In the genomic region with DNA sequence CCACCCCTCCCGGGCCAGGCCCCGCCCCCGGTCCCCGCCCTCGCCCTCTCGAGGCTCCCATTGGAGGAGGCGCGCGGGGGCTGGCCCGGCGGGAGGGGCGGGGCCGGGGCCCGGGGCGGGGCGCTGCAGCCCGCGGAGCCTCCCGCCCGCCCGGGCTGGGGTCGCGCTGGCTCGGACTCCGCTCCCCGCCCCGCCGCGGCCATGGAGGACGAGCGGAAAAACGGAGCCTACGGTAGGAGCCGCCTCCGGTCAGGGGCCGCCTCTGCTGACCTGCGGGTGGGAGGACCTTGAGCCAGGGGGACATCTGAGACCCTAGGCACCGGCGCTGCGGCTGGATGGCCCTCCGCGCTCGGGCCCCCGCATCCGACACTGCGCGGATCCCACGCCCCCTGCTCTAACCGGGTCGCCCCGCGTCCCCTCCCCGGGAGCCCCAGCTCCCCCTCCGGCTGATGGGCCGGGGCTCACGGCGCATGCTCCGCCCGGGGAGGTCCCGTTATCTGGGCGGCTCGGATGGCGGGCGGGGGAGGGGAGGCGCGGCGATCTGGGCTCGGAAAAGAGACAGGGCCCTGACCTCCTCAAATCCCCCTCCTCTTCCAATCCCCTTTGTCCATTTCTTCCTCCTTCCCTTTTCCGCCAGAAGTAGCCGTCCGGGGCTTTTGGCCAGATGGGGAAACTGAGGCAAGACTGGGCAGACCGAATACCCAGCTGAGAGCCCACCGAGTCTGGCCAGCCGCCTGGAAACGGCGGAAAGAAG, we compare ENCODE assay signal across 1 cellular context.
TF ChIP-seq lines count a peak whose summit lies in the region.

No MANE protein-coding gene starts in this region.

TF ChIP-seq in SK-N-SH treated with all-trans-retinoic acid at 6 μM for 48 hours, 23 proteins besides CTCF, POLR2A, EP300 and RAD21 (continued from another document):
- no peak for TF ChIP-seq PATZ1 (CRISPR knock-in tag; IDR thresholded peaks at IDR 0.05; ENCODE audit: borderline replicate concordance)
- TF ChIP-seq GLIS3 (CRISPR knock-in tag; IDR thresholded peaks at IDR 0.05): no peak
- TF ChIP-seq ZNF70 (CRISPR knock-in tag; IDR thresholded peaks at IDR 0.05): no peak
- TF ChIP-seq ESRRG (CRISPR knock-in tag; IDR thresholded peaks at IDR 0.05): no peak
TF ChIP-seq in SK-N-SH treated with all-trans-retinoic acid at 6 μM for 48 hours: peak in this region for 0.
